Comparison of ENCODE assay signal across 34 cellular contexts in the genomic region with DNA sequence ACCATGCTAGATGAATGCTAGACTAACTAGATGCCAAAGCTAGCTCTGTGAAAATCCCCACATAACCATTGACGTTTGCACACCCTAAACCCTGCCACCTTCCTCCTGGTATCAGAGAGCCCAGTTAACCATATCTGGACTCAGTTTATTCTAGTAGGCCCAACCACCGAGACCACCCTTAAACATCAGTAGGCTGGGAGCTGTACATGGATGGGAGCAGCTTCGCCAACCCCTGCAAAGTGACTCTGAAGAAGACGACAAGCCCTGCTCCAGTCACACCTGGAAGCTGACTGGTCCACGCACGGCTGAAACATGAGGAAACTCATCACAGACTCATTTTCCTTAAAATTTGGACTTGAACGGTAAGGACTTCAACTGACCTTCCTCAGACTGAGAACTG. TPM values are rescaled to one million over a fixed set of nuclear protein-coding genes. Genes with fewer than 3 reads are reported as not detected.
"Had no signal": no experiment of that assay in that cellular context is flagged by ENCODE, and none has a peak within 500 bp of the region (broad histone marks: within the 10 kb centered on the region; RNA-seq: fewer than 3 reads in every experiment).

No MANE protein-coding gene starts in this region.

- H3K4me3 ChIP-seq: dorsolateral prefrontal cortex, esophagus muscularis mucosa, heart right ventricle, left lung, mucosa of descending colon, pancreas, testis, tibial nerve, upper lobe of right lung, vagina had no signal

- H3K27ac ChIP-seq: dorsolateral prefrontal cortex, esophagus muscularis mucosa, heart right ventricle, left lung, neutrophil, pancreas, testis, tibial nerve, upper lobe of right lung, vagina had no signal

- H3K27me3 ChIP-seq: dorsolateral prefrontal cortex, foreskin keratinocyte, heart right ventricle, left lung, neutrophil, pancreas, testis, tibial nerve, upper lobe of right lung, vagina had no signal

- H3K4me1 ChIP-seq: pancreas, testis had no signal

- H3K36me3 ChIP-seq: left lung, neutrophil, pancreas, upper lobe of right lung, vagina had no signal

- FAIRE-seq: islet of Langerhans, pancreas had no signal

- DNase-seq: dorsolateral prefrontal cortex; effector CD4-positive, alpha-beta T cell; foreskin keratinocyte; glutamatergic neuron; heart right ventricle; hippocampal formation; left cardiac atrium; left lung; mesenchymal stem cell; mucosa of descending colon; naive B cell; pancreas; retina; stimulated activated CD4-positive, alpha-beta T cell treated with anti-CD3 and anti-CD28 coated beads, Interleukin-4, amount 100 ng/mL, for 24 hours; stimulated activated naive CD8-positive, alpha-beta T cell treated with anti-CD3 and anti-CD28 coated beads, Interleukin-15, Interleukin-2, amounts not matched to agents 100 U/mL and 50 U/mL, for 24 hours; substantia nigra; testis; upper lobe of right lung had no signal

- H3K9me3 ChIP-seq: pancreas, testis, vagina had no signal

- ATAC-seq: foreskin keratinocyte; heart right ventricle; left cardiac atrium; left lung; mucosa of descending colon; natural killer cell treated with Interleukin-12 subunit alpha and Interleukin-12 subunit beta and Interleukin-15 and Interleukin-18, amount 100 ng/mL, for 72 hours; pancreas; sciatic nerve; stimulated activated effector memory CD8-positive, alpha-beta T cell treated with anti-CD3 and anti-CD28 coated beads, Interleukin-12 subunit alpha, Interleukin-12 subunit beta, amount 100 ng/mL, for 72 hours; stimulated activated naive CD8-positive, alpha-beta T cell treated with anti-CD3 and anti-CD28 coated beads, Interleukin-15, Interleukin-2, amounts not matched to agents 100 U/mL and 50 U/mL, for 24 hours; upper lobe of right lung had no signal

RNA-seq across cellular contexts. Expression of gene TMEM140, which starts 27.1 kb away (rescaled TPM):
- total RNA-seq: foreskin keratinocyte had no signal

RNA-seq across cellular contexts. Expression of gene STRA8, which starts 58.7 kb away (rescaled TPM):
- total RNA-seq: esophagus muscularis mucosa; fibroblast of lung; foreskin keratinocyte; heart right ventricle; kidney epithelial cell; left cardiac atrium; left lung; lung microvascular endothelial cell; mesothelial cell of epicardium; mucosa of descending colon; natural killer cell treated with Interleukin-12 subunit alpha and Interleukin-12 subunit beta and Interleukin-15 and Interleukin-18, amount 100 ng/mL, for 72 hours; neural crest cell; omental fat pad; pancreas; posterior vena cava; pulmonary artery endothelial cell; sciatic nerve; tibial nerve; upper lobe of right lung; vagina had no signal
- polyA plus RNA-seq: fibroblast of lung, foreskin keratinocyte, heart right ventricle had no signal
